In genomic region chr3:183931881-183932280, GRCh38 we compare ENCODE assay signal across 24 cellular contexts.
"Had no signal": no experiment of that assay in that cellular context is flagged by ENCODE, and none has a peak within 500 bp of the region (broad histone marks: within the 10 kb centered on the region; RNA-seq: fewer than 3 reads in every experiment).

No MANE protein-coding gene starts in this region.

- H3K36me3 ChIP-seq: breast epithelium had no signal

- H3K4me3 ChIP-seq: ascending aorta, breast epithelium, cardiac muscle cell, coronary artery, dorsolateral prefrontal cortex had no signal

- H3K9me3 ChIP-seq: ascending aorta, breast epithelium had no signal

- H3K4me1 ChIP-seq: ascending aorta, breast epithelium had no signal

- H3K27me3 ChIP-seq: ascending aorta, breast epithelium, cardiac muscle cell, dorsolateral prefrontal cortex had no signal

- DNase-seq: activated CD4-positive, alpha-beta memory T cell treated with anti-CD3 and anti-CD28 coated beads, Interleukin-2, amount 10 ng/mL, durations not matched to agents 7 days and 5 days; activated CD4-positive, alpha-beta T cell treated with anti-CD3 and anti-CD28 coated beads for 1 hour; activated CD4-positive, alpha-beta T cell treated with anti-CD3 and anti-CD28 coated beads for 4 hours; activated CD4-positive, alpha-beta T cell treated with anti-CD3 and anti-CD28 coated beads, Interleukin-2, amount 10 ng/mL, durations not matched to agents 7 days and 5 days; activated CD4-positive, alpha-beta T cell treated with anti-CD3 and anti-CD28 coated beads, Interleukin-2, amount 50 U/mL, for 4 hours; activated CD8-positive, alpha-beta memory T cell treated with anti-CD3 and anti-CD28 coated beads, Interleukin-2, amount 50 U/mL, for 48 hours; activated gamma-delta T cell; activated naive CD4-positive, alpha-beta T cell; activated naive CD4-positive, alpha-beta T cell treated with anti-CD3 and anti-CD28 coated beads, Interleukin-2, amount 10 ng/mL, durations not matched to agents 7 days and 5 days; activated naive CD8-positive, alpha-beta T cell treated with anti-CD3 and anti-CD28 coated beads, Interleukin-2, amount 10 ng/mL, durations not matched to agents 7 days and 5 days; activated T-cell treated with anti-CD3 and anti-CD28 coated beads for 4 hours; activated T-cell treated with anti-CD3 and anti-CD28 coated beads, Interleukin-2, amount 50 U/mL, for 24 hours; activated T-cell treated with anti-CD3 and anti-CD28 coated beads, Interleukin-2, amount 50 U/mL, for 72 hours; dorsolateral prefrontal cortex; effector memory CD4-positive, alpha-beta T cell; endodermal cell; foreskin fibroblast; T-helper 2 cell had no signal

- ATAC-seq: activated naive CD4-positive, alpha-beta T cell treated with anti-CD3 and anti-CD28 coated beads, Interleukin-2, amount 50 U/mL, for 72 hours; activated T-cell treated with anti-CD3 and anti-CD28 coated beads, Interleukin-2, amount 50 U/mL, for 72 hours; esophagus mucosa had no signal

- H3K27ac ChIP-seq: ascending aorta, breast epithelium, cardiac muscle cell, coronary artery, dorsolateral prefrontal cortex had no signal
